Comparison of ENCODE assay signal across 8 cellular contexts in the genomic region with DNA sequence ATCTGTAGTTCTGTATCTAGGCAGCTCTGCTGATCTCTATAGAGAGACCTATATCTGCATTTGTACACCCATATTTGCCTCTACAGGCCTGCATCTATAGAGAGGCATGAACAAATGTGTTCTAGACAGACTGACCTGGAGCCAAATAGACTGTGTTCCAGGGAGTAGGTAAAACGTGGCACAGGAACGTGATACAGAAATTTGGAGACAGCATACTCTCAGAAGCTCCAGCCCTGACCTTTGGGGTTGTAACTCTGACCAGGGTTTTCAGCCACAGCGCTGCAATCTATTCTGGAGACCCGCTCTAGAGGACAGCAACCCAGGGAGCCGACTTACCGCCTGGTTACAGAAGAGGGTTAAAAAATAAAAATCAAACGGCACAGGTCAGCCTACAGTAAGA. TPM values are rescaled to one million over a fixed set of nuclear protein-coding genes. Genes with fewer than 3 reads are reported as not detected.
DNase-seq lines count a peak whose midpoint lies in the region; ATAC-seq and TF ChIP-seq lines count a peak whose summit lies in the region.

No MANE protein-coding gene starts in this region.

- H3K27me3 ChIP-seq in SU-DHL-6 (ENCODE audit: low read length) (no peaks in the 10 kb centered on the region), suprapubic skin (no peaks in the 10 kb centered on the region)

- H3F3A ChIP-seq in SU-DHL-6 (ENCODE audit: insufficient read depth) = no peaks in the 10 kb centered on the region

- H3K9me2 ChIP-seq in SU-DHL-6 (replicated peaks; ENCODE audit: insufficient read depth, low read length) = no peaks in the 10 kb centered on the region

- H3K4me3 ChIP-seq in SU-DHL-6 (ENCODE audit: insufficient read depth, low read length, poor library complexity, severe bottlenecking) = peak overlapping the region; percentile 92
- H3K4me3 ChIP-seq in suprapubic skin = peak overlapping the region; percentile 72
- H3K4me3 ChIP-seq in mucosa of descending colon = no peak overlapping the region

- H3K9me3 Mint-ChIP-seq in activated CD4-positive, alpha-beta T cell treated with anti-CD3 and anti-CD28 coated beads, Interleukin-2, amount 10 ng/mL, durations not matched to agents 24 days and 14 days = peaks cover 3% of the 10 kb centered on the region
- peaks cover 2% of the 10 kb centered on the region for H3K9me3 Mint-ChIP-seq in glutamatergic neuron (ENCODE audit: unreplicated experiment)

- no peak for TF ChIP-seq EP300 in suprapubic skin (IDR thresholded peaks at IDR 0.05)

- peaks cover 19% of the 10 kb centered on the region for H3K36me3 Mint-ChIP-seq in activated CD4-positive, alpha-beta T cell treated with anti-CD3 and anti-CD28 coated beads, Interleukin-2, amount 10 ng/mL, durations not matched to agents 24 days and 14 days (ENCODE audit: low read depth)
- H3K36me3 Mint-ChIP-seq in glutamatergic neuron (ENCODE audit: unreplicated experiment) = peaks cover 7% of the 10 kb centered on the region

- H3K4me1 Mint-ChIP-seq in activated CD4-positive, alpha-beta T cell treated with anti-CD3 and anti-CD28 coated beads, Interleukin-2, amount 10 ng/mL, durations not matched to agents 24 days and 14 days = peaks cover 18% of the 10 kb centered on the region
- peaks cover 2% of the 10 kb centered on the region for H3K4me1 Mint-ChIP-seq in glutamatergic neuron (ENCODE audit: low read depth, unreplicated experiment)

- no peak for DNase-seq in activated CD4-positive, alpha-beta T cell treated with anti-CD3 and anti-CD28 coated beads, Interleukin-2, amount 10 ng/mL, durations not matched to agents 24 days and 14 days
- no peak for DNase-seq in activated CD4-positive, alpha-beta T cell treated with anti-CD3 and anti-CD28 coated beads, Interleukin-2, amount 50 U/mL, for 48 hours
- peak; percentile 16 for DNase-seq in glutamatergic neuron
- no peak for DNase-seq in suprapubic skin (ENCODE audit: low spot score in 2 of 2)
- no peak for DNase-seq in stimulated activated CD4-positive, alpha-beta T cell treated with anti-CD3 and anti-CD28 coated beads, Interleukin-2, amount 100 ng/mL, for 24 hours
- DNase-seq in mucosa of descending colon = no peak

- WGBS in suprapubic skin = 16% methylated on average over 7 of the region's 7 CpGs

- peak overlapping the region; percentile 97 for H2AFZ ChIP-seq in SU-DHL-6 (ENCODE audit: low read depth, low read length, severe bottlenecking)

- peak overlapping the region; percentile 68 for H3K27ac Mint-ChIP-seq in activated CD4-positive, alpha-beta T cell treated with anti-CD3 and anti-CD28 coated beads, Interleukin-2, amount 10 ng/mL, durations not matched to agents 24 days and 14 days
- H3K27ac Mint-ChIP-seq in glutamatergic neuron (ENCODE audit: unreplicated experiment) = peak overlapping the region; percentile 97

- peaks cover 9% of the 10 kb centered on the region for H3K79me2 ChIP-seq in SU-DHL-6 (ENCODE audit: insufficient read depth, low read length)

- TF ChIP-seq POLR2A in suprapubic skin (IDR thresholded peaks at IDR 0.05) = no peak

- H3K4me1 ChIP-seq in suprapubic skin = peaks cover 12% of the 10 kb centered on the region
- peaks cover 10% of the 10 kb centered on the region for H3K4me1 ChIP-seq in mucosa of descending colon (ENCODE audit: low read depth)

- ATAC-seq in HG03460 (IDR thresholded peaks at IDR 0.05; ENCODE audit: unreplicated experiment) (no peak), mucosa of descending colon (no peak)

- H3K9me3 ChIP-seq in SU-DHL-6 (ENCODE audit: insufficient read depth, low read length) (no peaks in the 10 kb centered on the region), suprapubic skin (no peaks in the 10 kb centered on the region), mucosa of descending colon (no peaks in the 10 kb centered on the region)

- intact Hi-C loops in activated CD4-positive, alpha-beta T cell treated with anti-CD3 and anti-CD28 coated beads, Interleukin-2, amount 10 ng/mL, durations not matched to agents 24 days and 14 days (cut with micrococcal nuclease) = no loop called here
- intact Hi-C loops in mucosa of descending colon (cut with DNase I, micrococcal nuclease) = no loop called here

- H3K9ac ChIP-seq in SU-DHL-6 (ENCODE audit: low read length) = peak overlapping the region; percentile 76

- H4K20me1 ChIP-seq in SU-DHL-6 (ENCODE audit: low read depth, low read length) = no peaks in the 10 kb centered on the region

- TF ChIP-seq CTCF in SU-DHL-6 (IDR thresholded peaks at IDR 0.05; ENCODE audit: insufficient read depth, low read length, poor library complexity, severe bottlenecking) = no peak
- TF ChIP-seq CTCF in glutamatergic neuron (IDR thresholded peaks at IDR 0.05; ENCODE audit: partially characterized antibody, unreplicated experiment) = no peak
- no peak for TF ChIP-seq CTCF in suprapubic skin (IDR thresholded peaks at IDR 0.05)
- TF ChIP-seq CTCF in mucosa of descending colon (IDR thresholded peaks at IDR 0.05) = no peak

- H3K27ac ChIP-seq in SU-DHL-6 (ENCODE audit: low read depth, low read length) (0 out of 2 replicates have a peak overlapping the region, but pooled peaks have one; percentile 32), suprapubic skin (no peak overlapping the region)

- H3K4me2 ChIP-seq in SU-DHL-6 (ENCODE audit: low read depth, low read length, poor library complexity, severe bottlenecking) = peak overlapping the region; percentile 91

- no peaks in the 10 kb centered on the region for H3K27me3 Mint-ChIP-seq in activated CD4-positive, alpha-beta T cell treated with anti-CD3 and anti-CD28 coated beads, Interleukin-2, amount 10 ng/mL, durations not matched to agents 24 days and 14 days
- peaks cover 3% of the 10 kb centered on the region for H3K27me3 Mint-ChIP-seq in glutamatergic neuron (ENCODE audit: unreplicated experiment)

- H3K4me3 Mint-ChIP-seq in activated CD4-positive, alpha-beta T cell treated with anti-CD3 and anti-CD28 coated beads, Interleukin-2, amount 10 ng/mL, durations not matched to agents 24 days and 14 days = peak overlapping the region; percentile 99
- peak overlapping the region; percentile 95 for H3K4me3 Mint-ChIP-seq in glutamatergic neuron (ENCODE audit: unreplicated experiment)

- H3K36me3 ChIP-seq in SU-DHL-6 (ENCODE audit: low read length) = no peaks in the 10 kb centered on the region
- H3K36me3 ChIP-seq in suprapubic skin = peaks cover 13% of the 10 kb centered on the region
- no peaks in the 10 kb centered on the region for H3K36me3 ChIP-seq in mucosa of descending colon (ENCODE audit: low read depth)

RNA-seq across cellular contexts. Expression of a gene that starts 1.0 kb away (rescaled TPM):
- total RNA-seq in activated CD4-positive, alpha-beta T cell treated with anti-CD3 and anti-CD28 coated beads, Interleukin-2, amount 10 ng/mL, durations not matched to agents 24 days and 14 days = 21.1 and 24.3 TPM in 2 replicates
- total RNA-seq in glutamatergic neuron (ENCODE audit: unreplicated experiment) (22.9 TPM), suprapubic skin (10 to 100 TPM; 17.7 to 32.9 (median 19.1) TPM), mucosa of descending colon (10 to 100 TPM in 1 of 3 donors, 1 to 10 TPM in 2; 8.8 to 11.1 (median 9.5) TPM)

RNA-seq across cellular contexts. Expression of a gene that starts 11.7 kb away (rescaled TPM):
- total RNA-seq in activated CD4-positive, alpha-beta T cell treated with anti-CD3 and anti-CD28 coated beads, Interleukin-2, amount 10 ng/mL, durations not matched to agents 24 days and 14 days = 108 TPM in 2 replicates
- total RNA-seq in glutamatergic neuron (ENCODE audit: unreplicated experiment) (52.3 TPM), suprapubic skin (10 to 100 TPM; 37.5 to 53.2 (median 49.6) TPM), mucosa of descending colon (10 to 100 TPM; 32.4 to 54.3 (median 51.0) TPM)

RNA-seq across cellular contexts. Expression of a gene that starts 28.9 kb away (rescaled TPM):
- total RNA-seq in activated CD4-positive, alpha-beta T cell treated with anti-CD3 and anti-CD28 coated beads, Interleukin-2, amount 10 ng/mL, durations not matched to agents 24 days and 14 days = 15.0 and 15.3 TPM in 2 replicates
- total RNA-seq in glutamatergic neuron (ENCODE audit: unreplicated experiment) (20.8 TPM), suprapubic skin (10 to 100 TPM in 1 of 4 donors, 1 to 10 TPM in 3; 6.9 to 13.7 (median 7.1) TPM), mucosa of descending colon (1 to 10 TPM; 5.3 to 9.1 (median 6.6) TPM)

RNA-seq across cellular contexts. Expression of a gene that starts 29.2 kb away (rescaled TPM):
- total RNA-seq in activated CD4-positive, alpha-beta T cell treated with anti-CD3 and anti-CD28 coated beads, Interleukin-2, amount 10 ng/mL, durations not matched to agents 24 days and 14 days = 1.8 and 1.9 TPM in 2 replicates
- total RNA-seq in glutamatergic neuron (ENCODE audit: unreplicated experiment) = 6.4 TPM
- 1 to 10 TPM; 1.7 to 4.5 (median 3.0) TPM for total RNA-seq in suprapubic skin
- total RNA-seq in mucosa of descending colon = 1 to 10 TPM; 2.4 to 2.7 (median 2.6) TPM
